ENCODE assay signal across 1 cellular context in genomic region chr1:224571975-224572374, GRCh38. TPM values are rescaled to one million over a fixed set of nuclear protein-coding genes. Genes with fewer than 3 reads are reported as not detected.
"Had no signal": no experiment of that assay in that cellular context is flagged by ENCODE, and none has a peak within 500 bp of the region (broad histone marks: within the 10 kb centered on the region; RNA-seq: fewer than 3 reads in every experiment).

No MANE protein-coding gene starts in this region.

RNA-seq across cellular contexts. Expression of gene CNIH3, which starts 44.1 kb away (rescaled TPM):
- total RNA-seq: ascending aorta had no signal
